1 cellular context compared by ENCODE assay signal in the genomic region with DNA sequence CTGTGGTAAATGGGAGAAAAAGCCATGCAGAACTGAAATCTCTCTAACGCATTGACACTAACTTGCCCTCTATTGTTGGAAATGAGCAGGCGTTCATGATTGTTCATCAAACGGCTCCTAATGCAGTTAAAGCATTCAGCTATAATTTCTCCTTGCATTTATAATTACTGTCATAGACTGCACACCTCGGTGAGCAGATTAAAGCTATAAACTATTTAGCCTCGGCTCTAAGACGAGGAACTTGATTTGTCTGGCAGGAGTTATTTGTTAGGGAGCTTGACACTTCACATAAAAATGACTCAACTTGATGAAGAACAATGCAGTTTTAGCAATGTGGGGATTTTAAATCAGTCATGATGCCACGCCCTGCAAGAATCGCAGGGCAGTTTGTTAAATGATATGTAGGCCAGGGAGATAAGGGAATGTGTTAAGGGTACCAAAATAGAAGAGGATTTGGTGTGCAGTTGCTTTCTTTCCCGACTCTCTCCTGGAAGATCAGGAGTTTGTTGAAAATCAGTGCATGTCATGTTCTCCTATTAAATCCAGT.
TF ChIP-seq lines count a peak whose summit lies in the region.

No MANE protein-coding gene starts in this region.

TF ChIP-seq in neural cell, 6 proteins besides CTCF, POLR2A, EP300 and RAD21:
- TF ChIP-seq, protein P1, sequence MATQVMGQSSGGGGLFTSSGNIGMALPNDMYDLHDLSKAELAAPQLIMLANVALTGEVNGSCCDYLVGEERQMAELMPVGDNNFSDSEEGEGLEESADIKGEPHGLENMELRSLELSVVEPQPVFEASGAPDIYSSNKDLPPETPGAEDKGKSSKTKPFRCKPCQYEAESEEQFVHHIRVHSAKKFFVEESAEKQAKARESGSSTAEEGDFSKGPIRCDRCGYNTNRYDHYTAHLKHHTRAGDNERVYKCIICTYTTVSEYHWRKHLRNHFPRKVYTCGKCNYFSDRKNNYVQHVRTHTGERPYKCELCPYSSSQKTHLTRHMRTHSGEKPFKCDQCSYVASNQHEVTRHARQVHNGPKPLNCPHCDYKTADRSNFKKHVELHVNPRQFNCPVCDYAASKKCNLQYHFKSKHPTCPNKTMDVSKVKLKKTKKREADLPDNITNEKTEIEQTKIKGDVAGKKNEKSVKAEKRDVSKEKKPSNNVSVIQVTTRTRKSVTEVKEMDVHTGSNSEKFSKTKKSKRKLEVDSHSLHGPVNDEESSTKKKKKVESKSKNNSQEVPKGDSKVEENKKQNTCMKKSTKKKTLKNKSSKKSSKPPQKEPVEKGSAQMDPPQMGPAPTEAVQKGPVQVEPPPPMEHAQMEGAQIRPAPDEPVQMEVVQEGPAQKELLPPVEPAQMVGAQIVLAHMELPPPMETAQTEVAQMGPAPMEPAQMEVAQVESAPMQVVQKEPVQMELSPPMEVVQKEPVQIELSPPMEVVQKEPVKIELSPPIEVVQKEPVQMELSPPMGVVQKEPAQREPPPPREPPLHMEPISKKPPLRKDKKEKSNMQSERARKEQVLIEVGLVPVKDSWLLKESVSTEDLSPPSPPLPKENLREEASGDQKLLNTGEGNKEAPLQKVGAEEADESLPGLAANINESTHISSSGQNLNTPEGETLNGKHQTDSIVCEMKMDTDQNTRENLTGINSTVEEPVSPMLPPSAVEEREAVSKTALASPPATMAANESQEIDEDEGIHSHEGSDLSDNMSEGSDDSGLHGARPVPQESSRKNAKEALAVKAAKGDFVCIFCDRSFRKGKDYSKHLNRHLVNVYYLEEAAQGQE (IDR thresholded peaks at IDR 0.05; ENCODE audit: borderline replicate concordance): no peak
- TF ChIP-seq EZH2 (IDR thresholded peaks at IDR 0.05; ENCODE audit: borderline replicate concordance, insufficient read depth, low read length, poor library complexity, severe bottlenecking): no peak
- TF ChIP-seq TAF1 (IDR thresholded peaks at IDR 0.05; ENCODE audit: low read depth): no peak
